23 cellular contexts compared by ENCODE assay signal in genomic region chr7:1301054-1301811, GRCh38.
"Had no signal": no experiment of that assay in that cellular context is flagged by ENCODE, and none has a peak within 500 bp of the region (broad histone marks: within the 10 kb centered on the region; RNA-seq: fewer than 3 reads in every experiment).

No MANE protein-coding gene starts in this region.

- FAIRE-seq: bronchial epithelial cell, keratinocyte, pancreas, small intestine had no signal

- H3K4me1 ChIP-seq: left lung, pancreas, stomach, suprapubic skin, tibial nerve, uterus had no signal

- H3K4me3 ChIP-seq: coronary artery, left lung, pancreas, stomach, suprapubic skin, tibial nerve, uterus had no signal

- H3K36me3 ChIP-seq: left lung, pancreas, stomach, suprapubic skin, tibial nerve, uterus had no signal

- DNase-seq: activated CD4-positive, alpha-beta memory T cell treated with anti-CD3 and anti-CD28 coated beads for 36 hours; activated CD4-positive, alpha-beta T cell treated with anti-CD3 and anti-CD28 coated beads for 48 hours; activated CD4-positive, CD25-positive, alpha-beta regulatory T cell; activated effector memory CD4-positive, alpha-beta T cell treated with Interleukin-2 at 50 U/mL for 16 hours; activated naive CD4-positive, alpha-beta T cell treated with anti-CD3 and anti-CD28 coated beads, Interleukin-2, amount 10 ng/mL, durations not matched to agents 7 days and 5 days; activated T-cell treated with anti-CD3 and anti-CD28 coated beads, Interleukin-2, amount 50 U/mL, for 48 hours; amygdala; cerebellar nuclear complex; mammary epithelial cell; small intestine; stimulated activated CD4-positive, alpha-beta T cell treated with anti-CD3 and anti-CD28 coated beads, Interleukin-2, amount 100 ng/mL, for 24 hours; stomach; uterus had no signal

- H3K9me3 ChIP-seq: left lung, pancreas, stomach, suprapubic skin, tibial nerve, uterus had no signal

- ATAC-seq: left lung; pancreas; sciatic nerve; stimulated activated effector memory CD8-positive, alpha-beta T cell treated with anti-CD3 and anti-CD28 coated beads, Interleukin-12 subunit alpha, Interleukin-12 subunit beta, amount 100 ng/mL, for 72 hours had no signal

- H3K27ac ChIP-seq: coronary artery, epithelial cell of prostate, left lung, pancreas, stomach, suprapubic skin, tibial nerve, uterus had no signal
